23 cellular contexts compared by ENCODE assay signal in genomic region chr21:41318218-41318617, GRCh38. TPM values are rescaled to one million over a fixed set of nuclear protein-coding genes. Genes with fewer than 3 reads are reported as not detected.
"Had no signal": no experiment of that assay in that cellular context is flagged by ENCODE, and none has a peak within 500 bp of the region (broad histone marks: within the 10 kb centered on the region; RNA-seq: fewer than 3 reads in every experiment).

No MANE protein-coding gene starts in this region.

- H3K4me3 Mint-ChIP-seq: activated naive CD4-positive, alpha-beta T cell treated with anti-CD3 and anti-CD28 coated beads, Interleukin-2, amount 50 U/mL, for 24 hours; activated T-cell treated with anti-CD3 and anti-CD28 coated beads, Interleukin-2, amount 50 U/mL, for 4 hours; memory B cell; natural killer cell had no signal

- H3K27me3 ChIP-seq: ovary had no signal

- DNase-seq: activated CD4-positive, alpha-beta T cell treated with anti-CD3 and anti-CD28 coated beads, Interleukin-2, amount 50 U/mL, for 1 hour; activated CD8-positive, alpha-beta memory T cell treated with anti-CD3 and anti-CD28 coated beads, Interleukin-2, amount 50 U/mL, for 4 hours; activated effector memory CD4-positive, alpha-beta T cell treated with Interleukin-2 at 50 U/mL for 16 hours; activated T-cell treated with anti-CD3 and anti-CD28 coated beads, Interleukin-2, amount 50 U/mL, for 4 hours; cerebellar nuclear complex; effector memory CD4-positive, alpha-beta T cell; esophagus squamous epithelium; heart right ventricle; left ventricle myocardium superior; mucosa of descending colon; natural killer cell; ovary; stimulated activated naive B cell treated with anti-CD40 and anti-IgM and Interleukin-4, amounts not matched to agents 10 μg/mL and 1 μg/mL and 100 μg/mL, for 72 hours; T1000; tibial artery had no signal

- H3K9me3 Mint-ChIP-seq: activated naive CD4-positive, alpha-beta T cell treated with anti-CD3 and anti-CD28 coated beads, Interleukin-2, amount 50 U/mL, for 24 hours; activated T-cell treated with anti-CD3 and anti-CD28 coated beads, Interleukin-2, amount 50 U/mL, for 4 hours; memory B cell; natural killer cell; stimulated activated naive B cell treated with anti-CD40 and anti-IgM and Interleukin-4, amounts not matched to agents 10 μg/mL and 1 μg/mL and 100 μg/mL, for 72 hours had no signal

- H3K9me3 ChIP-seq: esophagus squamous epithelium, heart right ventricle, mucosa of descending colon, ovary, tibial artery had no signal

- H3K4me1 Mint-ChIP-seq: natural killer cell had no signal

- H3K36me3 ChIP-seq: esophagus squamous epithelium, heart right ventricle, ovary, tibial artery had no signal

- H3K27ac ChIP-seq: heart right ventricle, ovary, tibial artery had no signal

- ATAC-seq: activated CD4-positive, CD25-positive, alpha-beta regulatory T cell treated with anti-CD3 and anti-CD28 coated beads, Interleukin-2, amount 50 U/mL, for 24 hours; activated T-cell treated with anti-CD3 and anti-CD28 coated beads, Interleukin-2, amount 50 U/mL, for 4 hours; heart right ventricle; left ventricle myocardium superior; mucosa of descending colon; natural killer cell; stimulated activated naive B cell treated with anti-CD40 and anti-IgM and Interleukin-4, amounts not matched to agents 10 μg/mL and 1 μg/mL and 100 μg/mL, for 72 hours had no signal

- H3K4me3 ChIP-seq: heart right ventricle, mucosa of descending colon, ovary, tibial artery had no signal

- H3K27ac Mint-ChIP-seq: activated naive CD4-positive, alpha-beta T cell treated with anti-CD3 and anti-CD28 coated beads, Interleukin-2, amount 50 U/mL, for 24 hours; memory B cell; natural killer cell; stimulated activated naive B cell treated with anti-CD40 and anti-IgM and Interleukin-4, amounts not matched to agents 10 μg/mL and 1 μg/mL and 100 μg/mL, for 72 hours had no signal

- H3K36me3 Mint-ChIP-seq: activated naive CD4-positive, alpha-beta T cell treated with anti-CD3 and anti-CD28 coated beads, Interleukin-2, amount 50 U/mL, for 24 hours; memory B cell; natural killer cell; stimulated activated naive B cell treated with anti-CD40 and anti-IgM and Interleukin-4, amounts not matched to agents 10 μg/mL and 1 μg/mL and 100 μg/mL, for 72 hours had no signal

RNA-seq across cellular contexts. Expression of gene FAM3B, which starts 1.6 kb away (rescaled TPM):
- total RNA-seq: activated T-cell treated with anti-CD3 and anti-CD28 coated beads, Interleukin-2, amount 50 U/mL, for 4 hours; astrocyte; bronchial epithelial cell; endothelial cell of umbilical vein; left ventricle myocardium superior; renal cortical epithelial cell; T-helper 1 cell treated with Interleukin-12 subunit alpha and Interleukin-12 subunit beta and Interleukin-4 antibody, amounts not matched to agents 30 ng/mL and 1 ng/mL, for 36 hours had no signal

RNA-seq across cellular contexts. Expression of gene MX2, which starts 43.6 kb away (rescaled TPM):
- total RNA-seq: endothelial cell of umbilical vein had no signal
